ENCODE assay signal across 8 cellular contexts in the genomic region with DNA sequence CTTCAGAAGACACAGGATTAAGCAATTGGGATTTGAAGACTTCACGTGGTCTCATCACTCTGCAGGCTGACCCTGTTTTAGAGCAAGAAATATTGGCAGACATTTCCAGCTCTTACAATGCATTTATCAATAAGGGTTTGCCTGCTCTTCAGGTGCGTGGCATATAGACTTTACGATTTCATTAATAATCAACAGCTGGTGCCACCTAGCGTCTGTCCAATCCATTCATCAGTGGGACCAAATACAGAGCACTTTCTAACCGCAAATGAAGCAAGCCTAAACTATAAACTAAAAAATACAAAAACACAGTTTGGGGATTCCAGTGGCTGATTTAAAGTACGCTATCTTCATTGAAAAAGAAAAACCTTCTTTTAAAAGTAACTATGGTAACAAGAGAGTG.
A peak's percentile ranks its signal among the peaks of the same experiment; 100 is the strongest.
DNase-seq lines count a peak whose midpoint lies in the region; TF ChIP-seq lines count a peak whose summit lies in the region.

No MANE protein-coding gene starts in this region.

- intact Hi-C loops in tibial artery (cut with DNase I; ENCODE audit: low total_unique reads), result loop anchor here (10.0 kb wide), 1 partner anchor 802 kb away; no protein-coding TSS in a partner anchor

- H3K27ac ChIP-seq in tibial artery, result no peak overlapping the region

- DNase-seq in NOMO-1 treated with DMSO at 0.1 percent for 48 hours (lab: John Stamatoyannopoulos, UW; ENCODE audit: unreplicated experiment), result peak; percentile 3
- no peak for DNase-seq in NOMO-1 treated with dmso at 0.1 percent for 144 hours (lab: John Stamatoyannopoulos, UW; ENCODE audit: unreplicated experiment)
- DNase-seq in OCI-M1 (lab: John Stamatoyannopoulos, UW), result peak; percentile 44
- DNase-seq in globus pallidus (ENCODE audit: low spot score), result peak; percentile 46
- DNase-seq in tibial artery, result peak in 1 of 2 donors; percentile 19
- DNase-seq in activated naive CD4-positive, alpha-beta T cell treated with Interleukin-2 at 50 U/mL for 16 hours, result no peak
- DNase-seq in NCI-H187 treated with DMSO at 0.1 percent for 48 hours (lab: John Stamatoyannopoulos, UW), result no peak
- no peak for DNase-seq in activated T-cell treated with anti-CD3 and anti-CD28 coated beads for 4 hours

- no peaks in the 10 kb centered on the region for H3K27me3 ChIP-seq in tibial artery

- no peaks in the 10 kb centered on the region for H3K36me3 ChIP-seq in tibial artery

- no peaks in the 10 kb centered on the region for H3K9me3 ChIP-seq in tibial artery

- peaks cover 0 to 3% (median 0%) of the 10 kb centered on the region in 4 donors for H3K4me1 ChIP-seq in tibial artery

- peak; percentile 42 to 52 for TF ChIP-seq CTCF in tibial artery (IDR thresholded peaks at IDR 0.05)

- no peak overlapping the region for H3K4me3 ChIP-seq in tibial artery

Comparison
In these comparisons a context has a peak if more than half of its experiments do, and no peak if none do; other contexts are left out.
1. DNase-seq: peak in NOMO-1 treated with DMSO at 0.1 percent for 48 hours (single experiment), OCI-M1 (single experiment) and globus pallidus (single experiment); none in NOMO-1 treated with dmso at 0.1 percent for 144 hours (single experiment), activated naive CD4-positive, alpha-beta T cell treated with Interleukin-2 at 50 U/mL for 16 hours (single experiment), NCI-H187 treated with DMSO at 0.1 percent for 48 hours (single experiment) and activated T-cell treated with anti-CD3 and anti-CD28 coated beads for 4 hours (single experiment).